Comparison of ENCODE assay signal across 23 cellular contexts in the genomic region with DNA sequence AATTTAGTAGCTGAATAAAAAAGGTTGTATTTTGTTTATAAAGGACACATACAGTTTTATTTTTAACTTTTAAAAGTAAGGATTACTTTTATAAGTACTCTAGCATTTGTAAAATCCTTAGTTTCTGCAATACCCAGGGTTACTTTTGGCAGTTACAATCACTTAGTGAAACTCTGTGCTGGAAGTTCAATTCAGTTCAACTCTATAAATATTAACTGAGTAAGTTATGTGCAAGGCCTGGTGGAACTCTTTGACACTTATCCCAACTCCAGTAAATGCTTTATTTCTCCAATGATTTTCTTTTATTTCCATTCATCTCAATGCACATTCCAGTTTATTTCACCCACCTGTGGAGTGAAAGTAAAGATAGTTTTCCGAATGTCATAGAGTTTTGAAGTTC.
DNase-seq lines count a peak whose midpoint lies in the region; ATAC-seq, FAIRE-seq and TF ChIP-seq lines count a peak whose summit lies in the region.
"Had no signal": no experiment of that assay in that cellular context is flagged by ENCODE, and none has a peak within 500 bp of the region (broad histone marks: within the 10 kb centered on the region; RNA-seq: fewer than 3 reads in every experiment).

No MANE protein-coding gene starts in this region.

- no peak overlapping the region for H3K9ac ChIP-seq in liver (ENCODE audit: low read depth in 1 of 2, low read length in 2 of 2)
- H3K9ac ChIP-seq in HepG2 (ENCODE audit: insufficient read depth, low read depth, low read length) = no peak overlapping the region
- H3K9ac ChIP-seq: BLaER1 treated with 17β-estradiol and CSF1 and Interleukin-3, amounts not matched to agents 10 nM and 100 nM had no signal

- H3K79me2 ChIP-seq in HepG2 (ENCODE audit: insufficient read depth, low read length) = no peaks in the 10 kb centered on the region

- ATAC-seq in HepG2 (no peak), left lobe of liver (peak; percentile 89), HG03175 (IDR thresholded peaks at IDR 0.05; ENCODE audit: unreplicated experiment) (no peak)
- ATAC-seq: A549 had no signal

- no peak for TF ChIP-seq EP300 in HepG2 (IDR thresholded peaks at IDR 0.05; ENCODE audit: low read depth in 2 of 2, low read length in 2 of 2)
- TF ChIP-seq EP300 in HepG2 (CRISPR knock-in tag; IDR thresholded peaks at IDR 0.05; ENCODE audit: borderline replicate concordance) = no peak

- H3K36me3 ChIP-seq in liver (ENCODE audit: control insufficient read depth in 4 of 4, insufficient read depth in 3 of 4, low read depth in 1 of 4, low read length in 3 of 4) (no peaks in the 10 kb centered on the region), HepG2 (replicated peaks in 1 of 2; ENCODE audit: control insufficient read depth in 1 of 2, insufficient read depth in 2 of 2, low read length in 2 of 2) (no peaks in the 10 kb centered on the region), uterus (no peaks in the 10 kb centered on the region)
- H3K36me3 ChIP-seq: BE2C; BLaER1 treated with 17β-estradiol and CSF1 and Interleukin-3, amounts not matched to agents 10 nM and 100 nM had no signal

- H3K27ac ChIP-seq in liver (ENCODE audit: low read depth in 1 of 2, low read length in 2 of 2) = peak overlapping the region in 1 of 2 donors; percentile 11
- no peak overlapping the region for H3K27ac ChIP-seq in HepG2 (ENCODE audit: extremely low read length, insufficient read depth, low read length)
- H3K27ac ChIP-seq in uterus = peak overlapping the region; percentile 34 to 42
- H3K27ac ChIP-seq: A549; BLaER1 treated with 17β-estradiol and CSF1 and Interleukin-3, amounts not matched to agents 10 nM and 100 nM had no signal

- in situ Hi-C loops in HepG2 (cut with HindIII; ENCODE audit: extremely low pct_ligation_motif_present, low pct_unique_long_range_greater_than_20kb) = no loop called here

- BruUV-seq in HepG2 (replicated peaks; lab: Mats Ljungman, UMichigan) = no TSS peak

- H2AFZ ChIP-seq in HepG2 (ENCODE audit: low read length) = no peak overlapping the region

- H3K4me2 ChIP-seq in HepG2 (ENCODE audit: low read depth, low read length) = no peak overlapping the region
- H3K4me2 ChIP-seq: A549; BLaER1 treated with 17β-estradiol and CSF1 and Interleukin-3, amounts not matched to agents 10 nM and 100 nM had no signal

- H3K4me3 ChIP-seq in liver (ENCODE audit: low read depth in 1 of 3, low read length in 3 of 3) (no peak overlapping the region), HepG2 (replicated peaks in 1 of 3; ENCODE audit: insufficient read depth in 1 of 3, low read depth in 2 of 3, low read length in 3 of 3) (no peak overlapping the region), uterus (no peak overlapping the region)
- H3K4me3 ChIP-seq: A549; BLaER1 treated with 17β-estradiol and CSF1 and Interleukin-3, amounts not matched to agents 10 nM and 100 nM; HAP-1 had no signal

- peaks cover 0 to 3% (median 0%) of the 10 kb centered on the region in 4 donors for H3K4me1 ChIP-seq in liver (ENCODE audit: control insufficient read depth in 4 of 4, insufficient read depth in 4 of 4, low read length in 3 of 4)
- H3K4me1 ChIP-seq in HepG2 (ENCODE audit: insufficient read depth, low read length) = no peaks in the 10 kb centered on the region
- H3K4me1 ChIP-seq in uterus = no peaks in the 10 kb centered on the region
- H3K4me1 ChIP-seq: A549; BE2C; BLaER1 treated with 17β-estradiol and CSF1 and Interleukin-3, amounts not matched to agents 10 nM and 100 nM; HAP-1 had no signal

- no peaks in the 10 kb centered on the region for H4K20me1 ChIP-seq in HepG2 (ENCODE audit: insufficient read depth, low read length)
- H4K20me1 ChIP-seq: BLaER1 treated with 17β-estradiol and CSF1 and Interleukin-3, amounts not matched to agents 10 nM and 100 nM had no signal

- 94% methylated on average over 1 of the region's 1 CpG for WGBS in liver
- 100% methylated on average over 1 of the region's 1 CpG for WGBS in HepG2 (ENCODE audit: low lambda C conversion rate)

- H3K9me3 ChIP-seq in liver (ENCODE audit: control insufficient read depth in 4 of 4, low read length in 3 of 4) (no peaks in the 10 kb centered on the region), HepG2 (ENCODE audit: low read length) (no peaks in the 10 kb centered on the region), uterus (no peaks in the 10 kb centered on the region)
- H3K9me3 ChIP-seq: A549; BE2C; BLaER1 treated with 17β-estradiol and CSF1 and Interleukin-3, amounts not matched to agents 10 nM and 100 nM; HAP-1 had no signal

- CTCF ChIA-PET in HepG2 (lab: Yijun Ruan, JAX; ENCODE audit: low intra/inter-chr PET ratio, low total read pairs) = no interaction called here

- H3K27me3 ChIP-seq in liver (ENCODE audit: control insufficient read depth in 4 of 4, insufficient read depth in 4 of 4, low read length in 3 of 4) = no peaks in the 10 kb centered on the region
- no peaks in the 10 kb centered on the region for H3K27me3 ChIP-seq in HepG2 (ENCODE audit: control insufficient read depth in 1 of 2, insufficient read depth in 2 of 2, low read length in 2 of 2)
- no peaks in the 10 kb centered on the region for H3K27me3 ChIP-seq in uterus
- H3K27me3 ChIP-seq: BE2C had no signal

- FAIRE-seq in HepG2 (lab: Jason Lieb, UNC) = no peak
- FAIRE-seq: GM12891, H54 had no signal

- TF ChIP-seq RAD21 in liver (IDR thresholded peaks at IDR 0.05) = no peak
- TF ChIP-seq RAD21 in HepG2 (CRISPR knock-in tag; IDR thresholded peaks at IDR 0.05) = no peak

- DNase-seq in HepG2 (ENCODE audit: low spot score) = no peak
- DNase-seq in left lobe of liver (ENCODE audit: low spot score) = no peak
- no peak for DNase-seq in uterus
- no peak for DNase-seq in NCI-H82 treated with DMSO at 0.1 percent for 48 hours (lab: John Stamatoyannopoulos, UW; ENCODE audit: unreplicated experiment)
- DNase-seq: 8988T; ACHN; AML-193; BE2C; CD4-positive, alpha-beta T cell; CD8-positive, alpha-beta memory T cell; DMS 273 treated with DMSO at 0.1 percent for 48 hours; DMS53; DMS79 treated with DMSO at 0.1 percent for 48 hours; GF-D8; GOT3; HFFc6 had no signal

- TF ChIP-seq POLR2A in HepG2 (IDR thresholded peaks at IDR 0.05; ENCODE audit: insufficient read depth in 1 of 2, low read depth in 2 of 2, low read length in 2 of 2) = no peak
- no peak for TF ChIP-seq POLR2A in uterus (IDR thresholded peaks at IDR 0.05)

- POLR2A ChIA-PET in HepG2 (lab: Yijun Ruan, JAX) = no interaction called here

- intact Hi-C loops in HepG2 (cut with micrococcal nuclease; ENCODE audit: unreplicated experiment) (no loop called here), uterus (cut with DNase I; ENCODE audit: low total_unique reads) (no loop called here)

- no peak for TF ChIP-seq CTCF in liver (IDR thresholded peaks at IDR 0.05; ENCODE audit: low read depth, low read length, missing input control)
- TF ChIP-seq CTCF in HepG2 (CRISPR knock-in tag; IDR thresholded peaks at IDR 0.05) = no peak
- no peak for TF ChIP-seq CTCF in uterus (IDR thresholded peaks at IDR 0.05)

TF ChIP-seq in liver, 16 proteins besides CTCF, POLR2A, EP300 and RAD21 (continues in another document):
- TF ChIP-seq, protein P1, sequence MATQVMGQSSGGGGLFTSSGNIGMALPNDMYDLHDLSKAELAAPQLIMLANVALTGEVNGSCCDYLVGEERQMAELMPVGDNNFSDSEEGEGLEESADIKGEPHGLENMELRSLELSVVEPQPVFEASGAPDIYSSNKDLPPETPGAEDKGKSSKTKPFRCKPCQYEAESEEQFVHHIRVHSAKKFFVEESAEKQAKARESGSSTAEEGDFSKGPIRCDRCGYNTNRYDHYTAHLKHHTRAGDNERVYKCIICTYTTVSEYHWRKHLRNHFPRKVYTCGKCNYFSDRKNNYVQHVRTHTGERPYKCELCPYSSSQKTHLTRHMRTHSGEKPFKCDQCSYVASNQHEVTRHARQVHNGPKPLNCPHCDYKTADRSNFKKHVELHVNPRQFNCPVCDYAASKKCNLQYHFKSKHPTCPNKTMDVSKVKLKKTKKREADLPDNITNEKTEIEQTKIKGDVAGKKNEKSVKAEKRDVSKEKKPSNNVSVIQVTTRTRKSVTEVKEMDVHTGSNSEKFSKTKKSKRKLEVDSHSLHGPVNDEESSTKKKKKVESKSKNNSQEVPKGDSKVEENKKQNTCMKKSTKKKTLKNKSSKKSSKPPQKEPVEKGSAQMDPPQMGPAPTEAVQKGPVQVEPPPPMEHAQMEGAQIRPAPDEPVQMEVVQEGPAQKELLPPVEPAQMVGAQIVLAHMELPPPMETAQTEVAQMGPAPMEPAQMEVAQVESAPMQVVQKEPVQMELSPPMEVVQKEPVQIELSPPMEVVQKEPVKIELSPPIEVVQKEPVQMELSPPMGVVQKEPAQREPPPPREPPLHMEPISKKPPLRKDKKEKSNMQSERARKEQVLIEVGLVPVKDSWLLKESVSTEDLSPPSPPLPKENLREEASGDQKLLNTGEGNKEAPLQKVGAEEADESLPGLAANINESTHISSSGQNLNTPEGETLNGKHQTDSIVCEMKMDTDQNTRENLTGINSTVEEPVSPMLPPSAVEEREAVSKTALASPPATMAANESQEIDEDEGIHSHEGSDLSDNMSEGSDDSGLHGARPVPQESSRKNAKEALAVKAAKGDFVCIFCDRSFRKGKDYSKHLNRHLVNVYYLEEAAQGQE (IDR thresholded peaks at IDR 0.05) = no peak
- no peak for TF ChIP-seq FOXA1 (IDR thresholded peaks at IDR 0.05)
- TF ChIP-seq TAF1 (conservative IDR thresholded peaks at IDR 0.05) = no peak

TF ChIP-seq in HepG2, 621 proteins besides CTCF, POLR2A, EP300 and RAD21:
- TF ChIP-seq CC2D1A (CRISPR knock-in tag; IDR thresholded peaks at IDR 0.05) (no peak), ZNF782 (CRISPR knock-in tag; IDR thresholded peaks at IDR 0.05; ENCODE audit: borderline replicate concordance) (no peak)
